In genomic region chr16:85194528-85195270, GRCh38 we compare ENCODE assay signal across 1 cellular context.
TF ChIP-seq lines count a peak whose summit lies in the region.

No MANE protein-coding gene starts in this region.

TF ChIP-seq in HepG2, 621 proteins besides CTCF, POLR2A, EP300 and RAD21:
- TF ChIP-seq CCAR2 (optimal IDR thresholded peaks at IDR 0.05; ENCODE audit: low read depth, low read length) (no peak), ZNF354B (CRISPR knock-in tag; IDR thresholded peaks at IDR 0.05) (no peak), THAP8 (CRISPR knock-in tag; IDR thresholded peaks at IDR 0.05; ENCODE audit: borderline replicate concordance) (0 out of 2 replicates have a peak, but pooled peaks have one; percentile 38), ZKSCAN1 (IDR thresholded peaks at IDR 0.05; ENCODE audit: low read length) (no peak), ZBTB7A (CRISPR knock-in tag; IDR thresholded peaks at IDR 0.05) (0 out of 2 replicates have a peak, but pooled peaks have one; percentile 31), KDM2A (CRISPR knock-in tag; IDR thresholded peaks at IDR 0.05; ENCODE audit: borderline replicate concordance, low read depth) (no peak)
TF ChIP-seq in HepG2: peak in this region for 2.
